In genomic region chr6:13283340-13283739, GRCh38 we compare ENCODE assay signal across 23 cellular contexts.
"Had no signal": no experiment of that assay in that cellular context is flagged by ENCODE, and none has a peak within 500 bp of the region (broad histone marks: within the 10 kb centered on the region; RNA-seq: fewer than 3 reads in every experiment).

No MANE protein-coding gene starts in this region.

- H3K36me3 ChIP-seq: ovary, sigmoid colon had no signal

- H3K4me3 ChIP-seq: left ventricle myocardium inferior, lung, ovary, right atrium auricular region, sigmoid colon, skin epidermis had no signal

- DNase-seq: effector memory CD8-positive, alpha-beta T cell; erythroblast; foreskin keratinocyte; immature natural killer cell; kidney; left cardiac atrium; left ventricle myocardium inferior; mesenchymal stem cell; naive thymus-derived CD8-positive, alpha-beta T cell; nucleus accumbens; ovary; sigmoid colon; stimulated activated CD4-positive, alpha-beta T cell treated with anti-CD3 and anti-CD28 coated beads, Interleukin-2, amount 100 ng/mL, for 24 hours; stimulated activated CD4-positive, alpha-beta T cell treated with anti-CD3 and anti-CD28 coated beads, Interleukin-4, amount 100 ng/mL, for 4 hours; stimulated activated naive CD4-positive, alpha-beta T cell treated with Interleukin-2 at 50 U/mL for 16 hours; trophoblast cell had no signal

- ATAC-seq: effector memory CD8-positive, alpha-beta T cell; foreskin keratinocyte; left cardiac atrium; naive thymus-derived CD8-positive, alpha-beta T cell had no signal

- H3K9me3 Mint-ChIP-seq: dendritic cell treated with granulocyte-macrophage colony-stimulating factor and Interleukin-4, amounts not matched to agents 40 ng/mL and 50 ng/mL, for 4 days; effector memory CD8-positive, alpha-beta T cell; immature natural killer cell had no signal

- H3K4me1 Mint-ChIP-seq: immature natural killer cell had no signal

- FAIRE-seq: colon, endothelial cell of umbilical vein, kidney, urothelium cell line had no signal

- H3K27me3 Mint-ChIP-seq: effector memory CD8-positive, alpha-beta T cell; naive thymus-derived CD8-positive, alpha-beta T cell had no signal

- H3K4me1 ChIP-seq: foreskin keratinocyte, right atrium auricular region, sigmoid colon had no signal

- H3K4me3 Mint-ChIP-seq: dendritic cell treated with granulocyte-macrophage colony-stimulating factor and Interleukin-4, amounts not matched to agents 40 ng/mL and 50 ng/mL, for 4 days; effector memory CD8-positive, alpha-beta T cell; immature natural killer cell; naive thymus-derived CD8-positive, alpha-beta T cell had no signal

- H3K27me3 ChIP-seq: foreskin keratinocyte, ovary, right atrium auricular region, sigmoid colon had no signal

- H3K27ac Mint-ChIP-seq: dendritic cell treated with granulocyte-macrophage colony-stimulating factor and Interleukin-4, amounts not matched to agents 40 ng/mL and 50 ng/mL, for 4 days; effector memory CD8-positive, alpha-beta T cell; immature natural killer cell had no signal

- H3K27ac ChIP-seq: foreskin keratinocyte, left ventricle myocardium inferior, ovary, right atrium auricular region, sigmoid colon, skin epidermis had no signal
